Comparison of ENCODE assay signal across 19 cellular contexts in the genomic region with DNA sequence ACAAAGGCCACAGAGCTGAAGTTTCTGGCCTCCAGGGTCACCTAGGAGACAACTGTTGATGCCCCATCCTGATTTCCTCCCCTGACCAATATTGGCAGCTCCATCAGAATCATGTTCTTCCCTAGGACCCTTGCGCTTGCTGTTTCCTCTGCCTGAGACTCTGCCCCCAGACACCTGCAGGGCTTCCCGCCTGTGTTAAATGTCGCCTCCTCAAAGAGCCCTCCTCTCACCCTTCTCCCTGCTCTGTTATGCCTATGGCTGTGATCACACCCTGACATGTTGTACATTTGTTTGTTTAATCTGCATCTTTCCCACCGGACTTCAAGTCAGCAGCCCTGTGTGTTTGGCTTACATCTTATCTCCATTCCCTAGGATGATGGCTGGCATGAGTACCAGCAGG. TPM values are rescaled to one million over a fixed set of nuclear protein-coding genes. Genes with fewer than 3 reads are reported as not detected.
DNase-seq lines count a peak whose midpoint lies in the region; ATAC-seq, FAIRE-seq and TF ChIP-seq lines count a peak whose summit lies in the region.
"Had no signal": no experiment of that assay in that cellular context is flagged by ENCODE, and none has a peak within 500 bp of the region (broad histone marks: within the 10 kb centered on the region; RNA-seq: fewer than 3 reads in every experiment).

No MANE protein-coding gene starts in this region.

- H3K27ac ChIP-seq in BLaER1 treated with 17β-estradiol and CSF1 and Interleukin-3, amounts not matched to agents 10 nM and 100 nM = no peak overlapping the region
- H3K27ac ChIP-seq in spleen (no peak overlapping the region), GM23338 (ENCODE audit: low read depth) (no peak overlapping the region)

- ATAC-seq in GM23338 = no peak
- ATAC-seq in GM18870 (IDR thresholded peaks at IDR 0.05; ENCODE audit: unreplicated experiment) = no peak
- ATAC-seq: K562 had no signal

- H3K9me3 Mint-ChIP-seq in GM23338 = no peaks in the 10 kb centered on the region; the same call in 2 of the 3 replicates
- H3K9me3 Mint-ChIP-seq: CD4-positive, alpha-beta T cell had no signal

- TF ChIP-seq POLR2A in spleen (IDR thresholded peaks at IDR 0.05) = no peak

- peak; percentile 38 for DNase-seq in H7
- DNase-seq in bronchial epithelial cell (ENCODE audit: low read depth) = no peak
- peak; percentile 24 for DNase-seq in spleen
- DNase-seq in GM23338 (ENCODE audit: low spot score) = no peak
- DNase-seq: C1 segment of cervical spinal cord; CD4-positive, alpha-beta T cell; DMS153; DMS79; GDM1; IMR-90 had no signal

- peak; percentile 62 for FAIRE-seq in bronchial epithelial cell (lab: Jason Lieb, UNC)
- FAIRE-seq: GM12892, GM18507, H1, HTR-8/SVneo, K562 had no signal

- peaks cover 0 to 32% (median 0%) of the 10 kb centered on the region in 11 experiments; a peak in 7 of 22 replicates for H4K20me1 ChIP-seq in BLaER1 treated with 17β-estradiol and CSF1 and Interleukin-3, amounts not matched to agents 10 nM and 100 nM
- H4K20me1 ChIP-seq in GM23338 (replicated peaks; ENCODE audit: insufficient read depth) = no peaks in the 10 kb centered on the region; the same call in 1 of the 2 replicates

- H3F3A ChIP-seq in GM23338 (replicated peaks; ENCODE audit: low read depth) = no peaks in the 10 kb centered on the region

- no peaks in the 10 kb centered on the region for H3K79me2 ChIP-seq in GM23338 (replicated peaks; ENCODE audit: insufficient read depth)

- H3K27me3 Mint-ChIP-seq in GM23338 (ENCODE audit: insufficient read depth, low read depth, poor library complexity) = peaks cover 45% of the 10 kb centered on the region

- peaks cover 77% of the 10 kb centered on the region for H3K4me1 Mint-ChIP-seq in GM23338
- H3K4me1 Mint-ChIP-seq: B cell had no signal

- no peaks in the 10 kb centered on the region for H3K9me3 ChIP-seq in BLaER1 treated with 17β-estradiol and CSF1 and Interleukin-3, amounts not matched to agents 10 nM and 100 nM (replicated peaks in 1 of 11)
- H3K9me3 ChIP-seq in spleen = no peaks in the 10 kb centered on the region
- H3K9me3 ChIP-seq: HAP-1 had no signal

- H3K9me2 ChIP-seq in GM23338 (ENCODE audit: insufficient read depth) = no peaks in the 10 kb centered on the region

- peaks cover 5 to 24% (median 12%) of the 10 kb centered on the region in 10 experiments; a peak in 11 of 20 replicates for H3K4me1 ChIP-seq in BLaER1 treated with 17β-estradiol and CSF1 and Interleukin-3, amounts not matched to agents 10 nM and 100 nM
- no peaks in the 10 kb centered on the region for H3K4me1 ChIP-seq in spleen
- H3K4me1 ChIP-seq in GM23338 (ENCODE audit: insufficient read depth) = peaks cover 20% of the 10 kb centered on the region
- H3K4me1 ChIP-seq: HAP-1 had no signal

- H3K27me3 ChIP-seq in BLaER1 treated with 17β-estradiol and CSF1 and Interleukin-3, amounts not matched to agents 10 nM and 100 nM = no peaks in the 10 kb centered on the region
- peaks cover 15% of the 10 kb centered on the region; the same call in 1 of the 2 replicates for H3K27me3 ChIP-seq in H7 (ENCODE audit: control insufficient read depth, insufficient read depth, low read length)
- peaks cover 7% of the 10 kb centered on the region for H3K27me3 ChIP-seq in bronchial epithelial cell (ENCODE audit: control insufficient read depth, insufficient read depth, low read length)
- H3K27me3 ChIP-seq in spleen (replicated peaks in 1 of 7) = peaks cover 0 to 88% (median 6%) of the 10 kb centered on the region in 7 donors
- peaks cover 30% of the 10 kb centered on the region for H3K27me3 ChIP-seq in GM23338 (ENCODE audit: insufficient read depth)

- intact Hi-C loops in spleen (cut with DNase I; ENCODE audit: low total_unique reads) = no loop called here

- TF ChIP-seq CTCF in bronchial epithelial cell (IDR thresholded peaks at IDR 0.05; ENCODE audit: insufficient read depth, low read length, severe bottlenecking) (no peak), spleen (IDR thresholded peaks at IDR 0.05 in 8 of 11, conservative IDR thresholded peaks at IDR 0.05 in 3 of 11) (no peak), GM23338 (conservative IDR thresholded peaks at IDR 0.05; ENCODE audit: low read depth in 2 of 2) (no peak)

- no peaks in the 10 kb centered on the region for H3K36me3 ChIP-seq in BLaER1 treated with 17β-estradiol and CSF1 and Interleukin-3, amounts not matched to agents 10 nM and 100 nM
- H3K36me3 ChIP-seq in H7 (replicated peaks; ENCODE audit: control insufficient read depth, insufficient read depth, low read length) (no peaks in the 10 kb centered on the region), bronchial epithelial cell (ENCODE audit: control insufficient read depth, insufficient read depth, low read length) (no peaks in the 10 kb centered on the region), spleen (no peaks in the 10 kb centered on the region), GM23338 (ENCODE audit: insufficient read depth) (no peaks in the 10 kb centered on the region)
- H3K36me3 ChIP-seq: HAP-1 had no signal

- peak overlapping the region in 7 of 11 experiments; percentile 29 to 60 (median 41); a peak in 7 of 22 replicates for H3K4me2 ChIP-seq in BLaER1 treated with 17β-estradiol and CSF1 and Interleukin-3, amounts not matched to agents 10 nM and 100 nM
- H3K4me2 ChIP-seq in GM23338 = no peak overlapping the region

- H3K36me3 Mint-ChIP-seq in GM23338 (ENCODE audit: low read depth) = no peaks in the 10 kb centered on the region

- no peak overlapping the region for H2AFZ ChIP-seq in GM23338

- no peak overlapping the region for H3K9ac ChIP-seq in BLaER1 treated with 17β-estradiol and CSF1 and Interleukin-3, amounts not matched to agents 10 nM and 100 nM

- no peak overlapping the region for H3K27ac Mint-ChIP-seq in GM23338
- H3K27ac Mint-ChIP-seq: B cell; CD4-positive, alpha-beta T cell had no signal

- WGBS in spleen, 5 donors = 81 to 92% (median 83%) methylated on average over 4 of the region's 4 CpGs

- H3K4me3 ChIP-seq in BLaER1 treated with 17β-estradiol and CSF1 and Interleukin-3, amounts not matched to agents 10 nM and 100 nM = no peak overlapping the region
- no peak overlapping the region for H3K4me3 ChIP-seq in H7 (ENCODE audit: insufficient read depth, low read depth, low read length)
- no peak overlapping the region for H3K4me3 ChIP-seq in bronchial epithelial cell (ENCODE audit: low read depth, low read length)
- H3K4me3 ChIP-seq in spleen = no peak overlapping the region
- H3K4me3 ChIP-seq in GM23338 = no peak overlapping the region
- H3K4me3 ChIP-seq: HAP-1, K562 had no signal

- no peak overlapping the region; the same call in 2 of the 3 replicates for H3K4me3 Mint-ChIP-seq in GM23338
- H3K4me3 Mint-ChIP-seq: B cell; CD4-positive, alpha-beta T cell had no signal

TF ChIP-seq in GM23338, 12 proteins besides CTCF, POLR2A, EP300 and RAD21:
- TF ChIP-seq JUNB (IDR thresholded peaks at IDR 0.05; ENCODE audit: unreplicated experiment) (no peak), EZH2 (IDR thresholded peaks at IDR 0.05; ENCODE audit: low read depth, unreplicated experiment) (no peak), POLR2AphosphoS5 (IDR thresholded peaks at IDR 0.05; ENCODE audit: low read depth) (no peak), STAT1 (IDR thresholded peaks at IDR 0.05; ENCODE audit: unreplicated experiment) (no peak)
- TF ChIP-seq, protein P1, sequence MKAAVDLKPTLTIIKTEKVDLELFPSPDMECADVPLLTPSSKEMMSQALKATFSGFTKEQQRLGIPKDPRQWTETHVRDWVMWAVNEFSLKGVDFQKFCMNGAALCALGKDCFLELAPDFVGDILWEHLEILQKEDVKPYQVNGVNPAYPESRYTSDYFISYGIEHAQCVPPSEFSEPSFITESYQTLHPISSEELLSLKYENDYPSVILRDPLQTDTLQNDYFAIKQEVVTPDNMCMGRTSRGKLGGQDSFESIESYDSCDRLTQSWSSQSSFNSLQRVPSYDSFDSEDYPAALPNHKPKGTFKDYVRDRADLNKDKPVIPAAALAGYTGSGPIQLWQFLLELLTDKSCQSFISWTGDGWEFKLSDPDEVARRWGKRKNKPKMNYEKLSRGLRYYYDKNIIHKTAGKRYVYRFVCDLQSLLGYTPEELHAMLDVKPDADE (IDR thresholded peaks at IDR 0.05) = no peak
TF ChIP-seq in GM23338: peak in this region for 0.

RNA-seq across cellular contexts. Expression of a gene that starts 30.1 kb away (rescaled TPM):
- total RNA-seq in H7 (2014; rRNA removed; shearing (Covaris generic)) = 60.5 and 62.8 TPM in 2 replicates
- total RNA-seq in bronchial epithelial cell (5.5 and 15.5 TPM in 2 replicates), spleen (10 to 100 TPM; 44.5 to 60.9 (median 47.7) TPM)
- polyA plus RNA-seq in spleen (10 to 100 TPM; 12.0 to 28.4 (median 23.7) TPM), GM23338 (2016; fragmentation: Nextera tagmentation; extraction: Ambion mirVana) (46.8 and 52.2 TPM in 2 replicates)
- 34.9 and 46.1 TPM in 2 replicates for total RNA-seq in GM23338 (2014; rRNA removed; shearing (Covaris generic))

Comparison
In these comparisons a context has a peak if more than half of its experiments do, and no peak if none do; other contexts are left out.
1. DNase-seq: peak in H7 (single experiment) and spleen (single experiment); none in bronchial epithelial cell (single experiment) and GM23338 (single experiment).